In the genomic region with DNA sequence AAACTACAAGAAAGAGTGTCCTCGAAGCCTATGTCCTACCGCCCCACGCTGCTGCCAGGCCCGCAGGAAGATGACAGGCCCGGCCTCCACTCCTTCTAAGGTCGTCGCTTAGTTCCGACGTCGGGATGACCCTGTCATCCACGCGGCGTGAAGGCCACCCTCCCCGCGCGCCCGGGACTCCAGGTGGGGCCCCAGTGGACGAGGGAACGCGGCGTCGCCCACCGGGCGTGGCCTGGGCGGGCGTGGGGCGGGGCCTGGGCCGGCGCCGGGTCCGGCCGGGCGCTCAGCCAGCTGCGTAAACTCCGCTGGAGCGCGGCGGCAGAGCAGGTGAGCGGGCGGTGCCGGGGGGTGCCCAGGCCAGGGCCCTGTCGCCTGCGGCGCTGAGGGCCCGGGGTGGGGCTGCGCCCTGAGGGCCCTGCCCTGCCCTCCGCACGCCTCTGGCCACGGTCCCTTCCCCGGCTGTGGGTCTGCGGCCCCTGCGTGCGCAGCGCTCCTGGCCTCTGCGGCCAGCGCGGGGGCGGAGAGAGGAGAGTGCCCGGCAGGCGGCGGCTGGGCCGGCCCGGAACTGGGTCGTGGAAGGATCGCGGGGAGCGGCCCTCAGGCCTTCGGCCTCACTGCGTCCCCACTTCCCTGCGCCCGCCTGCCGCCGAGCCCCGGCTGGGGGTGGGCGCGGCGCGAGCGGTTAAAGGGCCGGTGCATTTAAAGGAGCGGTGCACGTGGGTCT, we compare ENCODE assay signal across 1 cellular context.
TF ChIP-seq lines count a peak whose summit lies in the region.

Gene PSEN2 (plus strand): TSS at position 294 of the 724 bp plus-strand sequence. CDS start 11,292 bp downstream, outside the sequence.

TF ChIP-seq in HepG2, 621 proteins besides CTCF, POLR2A, EP300 and RAD21 (continued from another document and continues in another):
- TF ChIP-seq, protein P1, sequence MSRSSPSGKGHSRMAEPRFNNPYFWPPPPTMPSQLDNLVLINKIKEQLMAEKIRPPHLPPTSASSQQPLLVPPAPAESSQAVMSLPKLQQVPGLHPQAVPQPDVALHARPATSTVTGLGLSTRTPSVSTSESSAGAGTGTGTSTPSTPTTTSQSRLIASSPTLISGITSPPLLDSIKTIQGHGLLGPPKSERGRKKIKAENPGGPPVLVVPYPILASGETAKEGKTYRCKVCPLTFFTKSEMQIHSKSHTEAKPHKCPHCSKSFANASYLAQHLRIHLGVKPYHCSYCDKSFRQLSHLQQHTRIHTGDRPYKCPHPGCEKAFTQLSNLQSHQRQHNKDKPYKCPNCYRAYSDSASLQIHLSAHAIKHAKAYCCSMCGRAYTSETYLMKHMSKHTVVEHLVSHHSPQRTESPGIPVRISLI (CRISPR knock-in tag; IDR thresholded peaks at IDR 0.05; ENCODE audit: borderline replicate concordance) = no peak
- TF ChIP-seq KMT2A (CRISPR knock-in tag; IDR thresholded peaks at IDR 0.05) = 0 out of 2 replicates have a peak, but pooled peaks have one; percentile 49
- TF ChIP-seq NAIF1 (CRISPR knock-in tag; IDR thresholded peaks at IDR 0.05; ENCODE audit: borderline replicate concordance) = peak; percentile 98
- no peak for TF ChIP-seq ZFP36L2 (CRISPR knock-in tag; IDR thresholded peaks at IDR 0.05)
- no peak for TF ChIP-seq ZNF646 (CRISPR knock-in tag; IDR thresholded peaks at IDR 0.05)
- peak; percentile 36; the same call in 1 of the 2 replicates for TF ChIP-seq ZSCAN22 (CRISPR knock-in tag; IDR thresholded peaks at IDR 0.05)
- TF ChIP-seq NR2C2 (CRISPR knock-in tag; IDR thresholded peaks at IDR 0.05; ENCODE audit: borderline replicate concordance) = peak; percentile 53
- no peak for TF ChIP-seq ELF1 (CRISPR knock-in tag; IDR thresholded peaks at IDR 0.05)
- TF ChIP-seq AGO1 (IDR thresholded peaks at IDR 0.05; ENCODE audit: low read depth, low read length, poor library complexity, severe bottlenecking) = peak; percentile 69
- peak; percentile 60; the same call in 1 of the 2 replicates for TF ChIP-seq POLR2G (IDR thresholded peaks at IDR 0.05; ENCODE audit: low read depth, low read length)
- TF ChIP-seq KAT2B (IDR thresholded peaks at IDR 0.05; ENCODE audit: borderline replicate concordance, low read depth, low read length) = no peak
- peak; percentile 76 for TF ChIP-seq RBFOX2 (IDR thresholded peaks at IDR 0.05; ENCODE audit: low read depth, low read length)
- no peak for TF ChIP-seq EZH2 (conservative IDR thresholded peaks at IDR 0.05; ENCODE audit: low read depth, low read length)
- no peak for TF ChIP-seq NFKBIZ (CRISPR knock-in tag; IDR thresholded peaks at IDR 0.05)
- TF ChIP-seq ZNF20 (CRISPR knock-in tag; IDR thresholded peaks at IDR 0.05) = no peak
- TF ChIP-seq IRX3 (CRISPR knock-in tag; IDR thresholded peaks at IDR 0.05; ENCODE audit: borderline replicate concordance, low read depth) = peak; percentile 42; the same call in 1 of the 2 replicates
- no peak for TF ChIP-seq MAFK (conservative IDR thresholded peaks at IDR 0.05 in 1 of 2, IDR thresholded peaks at IDR 0.05 in 1 of 2; ENCODE audit: low read length in 2 of 2)
- no peak for TF ChIP-seq DR1 (CRISPR knock-in tag; IDR thresholded peaks at IDR 0.05)
- TF ChIP-seq DMTF1 (CRISPR knock-in tag; IDR thresholded peaks at IDR 0.05) = no peak
- TF ChIP-seq, protein P2, sequence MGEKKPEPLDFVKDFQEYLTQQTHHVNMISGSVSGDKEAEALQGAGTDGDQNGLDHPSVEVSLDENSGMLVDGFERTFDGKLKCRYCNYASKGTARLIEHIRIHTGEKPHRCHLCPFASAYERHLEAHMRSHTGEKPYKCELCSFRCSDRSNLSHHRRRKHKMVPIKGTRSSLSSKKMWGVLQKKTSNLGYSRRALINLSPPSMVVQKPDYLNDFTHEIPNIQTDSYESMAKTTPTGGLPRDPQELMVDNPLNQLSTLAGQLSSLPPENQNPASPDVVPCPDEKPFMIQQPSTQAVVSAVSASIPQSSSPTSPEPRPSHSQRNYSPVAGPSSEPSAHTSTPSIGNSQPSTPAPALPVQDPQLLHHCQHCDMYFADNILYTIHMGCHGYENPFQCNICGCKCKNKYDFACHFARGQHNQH (CRISPR knock-in tag; IDR thresholded peaks at IDR 0.05) = no peak
- peak; percentile 22; the same call in 1 of the 2 replicates for TF ChIP-seq NFKB2 (CRISPR knock-in tag; IDR thresholded peaks at IDR 0.05; ENCODE audit: borderline replicate concordance)
- TF ChIP-seq ZFP91 (CRISPR knock-in tag; IDR thresholded peaks at IDR 0.05; ENCODE audit: borderline replicate concordance) = peak; percentile 97
- TF ChIP-seq PATZ1 (CRISPR knock-in tag; IDR thresholded peaks at IDR 0.05) = 0 out of 2 replicates have a peak, but pooled peaks have one; percentile 36
- TF ChIP-seq, protein P3, sequence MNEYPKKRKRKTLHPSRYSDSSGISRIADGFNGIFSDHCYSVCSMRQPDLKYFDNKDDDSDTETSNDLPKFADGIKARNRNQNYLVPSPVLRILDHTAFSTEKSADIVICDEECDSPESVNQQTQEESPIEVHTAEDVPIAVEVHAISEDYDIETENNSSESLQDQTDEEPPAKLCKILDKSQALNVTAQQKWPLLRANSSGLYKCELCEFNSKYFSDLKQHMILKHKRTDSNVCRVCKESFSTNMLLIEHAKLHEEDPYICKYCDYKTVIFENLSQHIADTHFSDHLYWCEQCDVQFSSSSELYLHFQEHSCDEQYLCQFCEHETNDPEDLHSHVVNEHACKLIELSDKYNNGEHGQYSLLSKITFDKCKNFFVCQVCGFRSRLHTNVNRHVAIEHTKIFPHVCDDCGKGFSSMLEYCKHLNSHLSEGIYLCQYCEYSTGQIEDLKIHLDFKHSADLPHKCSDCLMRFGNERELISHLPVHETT (CRISPR knock-in tag; conservative IDR thresholded peaks at IDR 0.05) = no peak
- TF ChIP-seq PHF8 (CRISPR knock-in tag; IDR thresholded peaks at IDR 0.05) = peak; percentile 69
- peak; percentile 55; the same call in 1 of the 2 replicates for TF ChIP-seq GABPB1 (CRISPR knock-in tag; IDR thresholded peaks at IDR 0.05)
- no peak for TF ChIP-seq ATAD3A (CRISPR knock-in tag; IDR thresholded peaks at IDR 0.05)
- no peak for TF ChIP-seq GATAD2A (CRISPR knock-in tag; IDR thresholded peaks at IDR 0.05)
- no peak for TF ChIP-seq ZBTB26 (CRISPR knock-in tag; IDR thresholded peaks at IDR 0.05; ENCODE audit: borderline replicate concordance)
- no peak for TF ChIP-seq THAP8 (CRISPR knock-in tag; IDR thresholded peaks at IDR 0.05; ENCODE audit: borderline replicate concordance)
- peak; percentile 54; the same call in 1 of the 2 replicates for TF ChIP-seq KLF13 (CRISPR knock-in tag; IDR thresholded peaks at IDR 0.05)
- no peak for TF ChIP-seq RFXAP (CRISPR knock-in tag; IDR thresholded peaks at IDR 0.05; ENCODE audit: borderline replicate concordance)
- TF ChIP-seq, protein P4, sequence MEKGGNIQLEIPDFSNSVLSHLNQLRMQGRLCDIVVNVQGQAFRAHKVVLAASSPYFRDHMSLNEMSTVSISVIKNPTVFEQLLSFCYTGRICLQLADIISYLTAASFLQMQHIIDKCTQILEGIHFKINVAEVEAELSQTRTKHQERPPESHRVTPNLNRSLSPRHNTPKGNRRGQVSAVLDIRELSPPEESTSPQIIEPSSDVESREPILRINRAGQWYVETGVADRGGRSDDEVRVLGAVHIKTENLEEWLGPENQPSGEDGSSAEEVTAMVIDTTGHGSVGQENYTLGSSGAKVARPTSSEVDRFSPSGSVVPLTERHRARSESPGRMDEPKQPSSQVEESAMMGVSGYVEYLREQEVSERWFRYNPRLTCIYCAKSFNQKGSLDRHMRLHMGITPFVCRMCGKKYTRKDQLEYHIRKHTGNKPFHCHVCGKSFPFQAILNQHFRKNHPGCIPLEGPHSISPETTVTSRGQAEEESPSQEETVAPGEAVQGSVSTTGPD (CRISPR knock-in tag; IDR thresholded peaks at IDR 0.05) = no peak
- no peak for TF ChIP-seq MIER3 (CRISPR knock-in tag; IDR thresholded peaks at IDR 0.05; ENCODE audit: borderline replicate concordance)
- no peak for TF ChIP-seq RELA (CRISPR knock-in tag; IDR thresholded peaks at IDR 0.05)
